ENCODE assay signal across 18 cellular contexts in the genomic region with DNA sequence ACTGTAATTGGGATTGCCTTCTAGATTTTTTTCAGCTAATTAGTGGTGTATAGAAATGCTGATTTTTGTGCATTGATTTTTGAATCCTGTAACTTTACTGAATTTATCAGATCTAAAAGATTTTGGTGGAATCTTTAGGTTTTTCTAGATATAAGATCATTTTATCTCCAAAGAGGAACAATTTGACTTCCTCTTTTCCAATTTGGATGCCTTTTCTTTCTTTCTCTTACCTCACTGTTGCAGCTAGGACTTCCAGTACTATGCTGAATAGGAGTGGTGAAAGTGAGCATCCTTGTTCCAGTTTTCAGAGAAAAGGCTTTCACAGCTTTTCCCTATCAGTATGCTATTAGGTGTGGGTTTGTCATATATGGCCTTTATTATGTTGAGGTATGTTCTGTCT.
"Had no signal": no experiment of that assay in that cellular context is flagged by ENCODE, and none has a peak within 500 bp of the region (broad histone marks: within the 10 kb centered on the region; RNA-seq: fewer than 3 reads in every experiment).

No MANE protein-coding gene starts in this region.

- ATAC-seq: effector memory CD8-positive, alpha-beta T cell; gastroesophageal sphincter; left lobe of liver; naive thymus-derived CD8-positive, alpha-beta T cell; right cardiac atrium; stimulated activated naive CD8-positive, alpha-beta T cell treated with anti-CD3 and anti-CD28 coated beads, Interleukin-15, Interleukin-2, amounts not matched to agents 100 U/mL and 50 U/mL, for 24 hours; upper lobe of right lung had no signal

- H3K27ac ChIP-seq: epithelial cell of prostate, esophagus muscularis mucosa, gastroesophageal sphincter, neutrophil, tibial artery, upper lobe of right lung, vagina had no signal

- H3K4me3 ChIP-seq: esophagus muscularis mucosa, gastroesophageal sphincter, smooth muscle cell, tibial artery, upper lobe of right lung, vagina had no signal

- H3K27ac Mint-ChIP-seq: dendritic cell treated with granulocyte-macrophage colony-stimulating factor and Interleukin-4, amounts not matched to agents 40 ng/mL and 50 ng/mL, for 4 days; effector memory CD8-positive, alpha-beta T cell; naive thymus-derived CD8-positive, alpha-beta T cell had no signal

- H3K9me3 ChIP-seq: esophagus muscularis mucosa, gastroesophageal sphincter, neutrophil, tibial artery, upper lobe of right lung, vagina had no signal

- H3K9me3 Mint-ChIP-seq: dendritic cell treated with granulocyte-macrophage colony-stimulating factor and Interleukin-4, amounts not matched to agents 40 ng/mL and 50 ng/mL, for 4 days; effector memory CD8-positive, alpha-beta T cell; naive thymus-derived CD8-positive, alpha-beta T cell had no signal

- DNase-seq: effector memory CD8-positive, alpha-beta T cell; glutamatergic neuron; islet precursor cell; mammary epithelial cell; naive thymus-derived CD8-positive, alpha-beta T cell; right cardiac atrium; stimulated activated CD4-positive, alpha-beta T cell treated with anti-CD3 and anti-CD28 coated beads, Interleukin-2, amount 100 ng/mL, for 48 hours; stimulated activated naive CD8-positive, alpha-beta T cell treated with anti-CD3 and anti-CD28 coated beads, Interleukin-15, Interleukin-2, amounts not matched to agents 100 U/mL and 50 U/mL, for 24 hours; tibial artery; upper lobe of right lung had no signal

- H3K27me3 ChIP-seq: esophagus muscularis mucosa, gastroesophageal sphincter, neutrophil, tibial artery, upper lobe of right lung, vagina had no signal

- H3K4me1 Mint-ChIP-seq: naive thymus-derived CD8-positive, alpha-beta T cell had no signal

- H3K4me3 Mint-ChIP-seq: dendritic cell treated with granulocyte-macrophage colony-stimulating factor and Interleukin-4, amounts not matched to agents 40 ng/mL and 50 ng/mL, for 4 days; effector memory CD8-positive, alpha-beta T cell; naive thymus-derived CD8-positive, alpha-beta T cell had no signal

- H3K4me2 ChIP-seq: smooth muscle cell had no signal

- H3K27me3 Mint-ChIP-seq: dendritic cell treated with granulocyte-macrophage colony-stimulating factor and Interleukin-4, amounts not matched to agents 40 ng/mL and 50 ng/mL, for 4 days; effector memory CD8-positive, alpha-beta T cell; naive thymus-derived CD8-positive, alpha-beta T cell had no signal

- H3K4me1 ChIP-seq: gastroesophageal sphincter, tibial artery, upper lobe of right lung, vagina had no signal

- H3K36me3 ChIP-seq: esophagus muscularis mucosa, gastroesophageal sphincter, neutrophil, tibial artery, upper lobe of right lung, vagina had no signal
